ENCODE assay signal across 21 cellular contexts in the genomic region with DNA sequence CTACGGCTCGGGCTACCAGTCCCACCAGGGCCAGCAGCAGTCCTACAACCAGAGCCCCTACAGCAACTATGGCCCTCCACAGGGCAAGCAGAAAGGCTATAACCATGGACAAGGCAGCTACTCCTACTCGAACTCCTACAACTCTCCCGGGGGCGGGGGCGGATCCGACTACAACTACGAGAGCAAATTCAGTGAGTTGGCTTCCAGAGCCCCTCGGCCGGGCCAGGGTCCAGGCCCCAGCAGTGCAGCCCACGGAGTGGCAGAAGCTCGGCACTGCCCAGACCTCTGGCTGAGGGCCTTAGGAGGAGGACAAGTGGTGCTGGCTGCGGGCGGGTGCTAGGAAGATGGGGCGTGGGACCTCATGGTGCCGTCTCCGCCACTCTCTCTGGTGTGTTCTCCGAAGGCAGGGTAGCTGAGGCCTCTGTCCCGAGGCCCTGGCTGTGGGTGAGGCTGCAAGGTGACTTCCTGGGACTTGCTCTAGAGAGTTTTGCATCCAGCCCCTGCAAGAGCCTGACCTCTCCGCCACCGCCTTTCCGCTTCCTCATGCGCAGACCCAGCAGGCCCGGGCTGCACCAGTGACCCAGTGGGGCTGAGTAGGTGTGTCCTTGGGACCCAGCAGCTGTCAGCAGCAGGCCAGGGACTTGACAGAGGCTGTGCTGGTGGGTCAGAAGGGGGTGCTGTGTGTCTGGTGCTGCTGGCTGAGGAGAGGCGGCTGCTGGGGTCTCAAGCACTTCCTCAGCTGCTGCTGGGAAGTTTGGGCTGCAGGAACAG. TPM values are rescaled to one million over a fixed set of nuclear protein-coding genes. Genes with fewer than 3 reads are reported as not detected.
DNase-seq lines count a peak whose midpoint lies in the region; ATAC-seq and TF ChIP-seq lines count a peak whose summit lies in the region.
"Had no signal": no experiment of that assay in that cellular context is flagged by ENCODE, and none has a peak within 500 bp of the region (broad histone marks: within the 10 kb centered on the region; RNA-seq: fewer than 3 reads in every experiment).

No MANE protein-coding gene starts in this region.

- CTCF ChIA-PET in CD4-positive, alpha-beta T cell (lab: Charles Lee), result no interaction called here

- H3K27me3 ChIP-seq in CD4-positive, alpha-beta T cell (ENCODE audit: control insufficient read depth, insufficient read depth, low read length), result no peaks in the 10 kb centered on the region
- no peaks in the 10 kb centered on the region for H3K27me3 ChIP-seq in layer of hippocampus (ENCODE audit: control insufficient read depth, insufficient read depth, low read length)
- H3K27me3 ChIP-seq: breast epithelium, transverse colon had no signal

- H3K4me1 Mint-ChIP-seq in CD4-positive, alpha-beta T cell (ENCODE audit: low read depth), result no peaks in the 10 kb centered on the region
- peaks cover 4% of the 10 kb centered on the region for H3K4me1 Mint-ChIP-seq in central memory CD8-positive, alpha-beta T cell

- H3K9me3 Mint-ChIP-seq in CD4-positive, alpha-beta T cell, result no peaks in the 10 kb centered on the region
- H3K9me3 Mint-ChIP-seq in central memory CD8-positive, alpha-beta T cell, result no peaks in the 10 kb centered on the region
- H3K9me3 Mint-ChIP-seq: activated T-helper 2 cell treated with anti-CD3 and anti-CD28 coated beads, Interferon-gamma antibody, Interleukin-2, Interleukin-4, amounts not matched to agents 10 μg/mL and 5 μg/mL and 100 μg/mL, durations not matched to agents 14 hours and 24 hours and 36 hours; CD8-positive, alpha-beta T cell; stimulated activated naive CD8-positive, alpha-beta T cell treated with anti-CD3 and anti-CD28 coated beads, Interleukin-15, Interleukin-2, amounts not matched to agents 100 ng/mL and 50 ng/mL, for 24 hours had no signal

- DNase-seq in CD4-positive, alpha-beta T cell, result no peak
- DNase-seq in D341Med (ENCODE audit: low spot score), result peak; percentile 25
- DNase-seq in central memory CD8-positive, alpha-beta T cell (ENCODE audit: low spot score in 2 of 2), result no peak
- DNase-seq in NCI-H82 (lab: John Stamatoyannopoulos, UW), result no peak
- no peak for DNase-seq in stimulated activated CD4-positive, alpha-beta T cell treated with anti-CD3 and anti-CD28 coated beads, Interleukin-4, amount 100 ng/mL, for 1 hour
- no peak for DNase-seq in NCI-H82 treated with DMSO at 0.1 percent for 48 hours (lab: John Stamatoyannopoulos, UW; ENCODE audit: unreplicated experiment)
- DNase-seq: CD8-positive, alpha-beta T cell; NCI-H1105; NCI-H2029; NCI-H226; NCI-H774; OCI-M1; psoas muscle; SHP77; stimulated activated CD4-positive, alpha-beta T cell treated with anti-CD3 and anti-CD28 coated beads, Interleukin-1b, Interleukin-23, amount 100 ng/mL, for 48 hours; transverse colon had no signal

- H3K4me3 Mint-ChIP-seq in CD4-positive, alpha-beta T cell, result no peak overlapping the region
- H3K4me3 Mint-ChIP-seq in central memory CD8-positive, alpha-beta T cell, result no peak overlapping the region
- H3K4me3 Mint-ChIP-seq: CD8-positive, alpha-beta T cell; stimulated activated naive CD8-positive, alpha-beta T cell treated with anti-CD3 and anti-CD28 coated beads, Interleukin-15, Interleukin-2, amounts not matched to agents 100 ng/mL and 50 ng/mL, for 24 hours had no signal

- H3K9me3 ChIP-seq in CD4-positive, alpha-beta T cell (ENCODE audit: control insufficient read depth, low read length), result no peaks in the 10 kb centered on the region
- H3K9me3 ChIP-seq: breast epithelium, psoas muscle, transverse colon had no signal

- H3K27ac Mint-ChIP-seq in CD4-positive, alpha-beta T cell, result peak overlapping the region; percentile 9
- H3K27ac Mint-ChIP-seq in central memory CD8-positive, alpha-beta T cell (ENCODE audit: low read depth), result peak overlapping the region; percentile 59
- H3K27ac Mint-ChIP-seq: activated T-helper 2 cell treated with anti-CD3 and anti-CD28 coated beads, Interferon-gamma antibody, Interleukin-2, Interleukin-4, amounts not matched to agents 10 μg/mL and 5 μg/mL and 100 μg/mL, durations not matched to agents 14 hours and 24 hours and 36 hours; CD8-positive, alpha-beta T cell; stimulated activated naive CD8-positive, alpha-beta T cell treated with anti-CD3 and anti-CD28 coated beads, Interleukin-15, Interleukin-2, amounts not matched to agents 100 ng/mL and 50 ng/mL, for 24 hours had no signal

- H3K36me3 Mint-ChIP-seq in CD4-positive, alpha-beta T cell (ENCODE audit: low read depth), result peaks cover 88% of the 10 kb centered on the region
- H3K36me3 Mint-ChIP-seq in central memory CD8-positive, alpha-beta T cell (ENCODE audit: insufficient read depth), result peaks cover 64% of the 10 kb centered on the region

- no peak overlapping the region for H3K27ac ChIP-seq in CD4-positive, alpha-beta T cell (ENCODE audit: low read depth, low read length)
- H3K27ac ChIP-seq in layer of hippocampus (ENCODE audit: low read depth, low read length), result peak overlapping the region; percentile 3
- H3K27ac ChIP-seq: breast epithelium, transverse colon had no signal

- ATAC-seq in CD4-positive, alpha-beta T cell (ENCODE audit: poor library complexity), result no peak
- ATAC-seq in central memory CD8-positive, alpha-beta T cell (replicated peaks; ENCODE audit: extremely low read depth, poor library complexity, severe bottlenecking), result no peak
- ATAC-seq in GM19463 (IDR thresholded peaks at IDR 0.05; ENCODE audit: unreplicated experiment), result no peak
- ATAC-seq: CD8-positive, alpha-beta T cell had no signal

- POLR2A ChIA-PET in CD4-positive, alpha-beta T cell (lab: Charles Lee), result no interaction called here

- H3K27me3 Mint-ChIP-seq in CD4-positive, alpha-beta T cell, result no peaks in the 10 kb centered on the region
- H3K27me3 Mint-ChIP-seq in central memory CD8-positive, alpha-beta T cell, result no peaks in the 10 kb centered on the region
- H3K27me3 Mint-ChIP-seq: stimulated activated naive CD8-positive, alpha-beta T cell treated with anti-CD3 and anti-CD28 coated beads, Interleukin-15, Interleukin-2, amounts not matched to agents 100 ng/mL and 50 ng/mL, for 24 hours had no signal

- intact Hi-C loops in CD4-positive, alpha-beta T cell (cut with DNase I, micrococcal nuclease), result no loop called here

- no peak for TF ChIP-seq CTCF in CD4-positive, alpha-beta T cell (IDR thresholded peaks at IDR 0.05)

RNA-seq across cellular contexts. Expression of a gene that starts 13.5 kb away (rescaled TPM):
- 10 to 100 TPM; 48.6 to 53.3 TPM for total RNA-seq in CD4-positive, alpha-beta T cell

RNA-seq across cellular contexts. Expression of a gene that starts 30.2 kb away (rescaled TPM):
- 100 to 1,000 TPM; 279 to 286 TPM for total RNA-seq in CD4-positive, alpha-beta T cell

RNA-seq across cellular contexts. Expression of a gene that starts 33.6 kb away (rescaled TPM):
- total RNA-seq in CD4-positive, alpha-beta T cell, result 100 to 1,000 TPM; 464 to 491 TPM
